ENCODE assay signal across 9 cellular contexts in genomic region chr14:100586520-100587247, GRCh38. TPM values are rescaled to one million over a fixed set of nuclear protein-coding genes. Genes with fewer than 3 reads are reported as not detected.
DNase-seq lines count a peak whose midpoint lies in the region; ATAC-seq and TF ChIP-seq lines count a peak whose summit lies in the region.
"Had no signal": no experiment of that assay in that cellular context is flagged by ENCODE, and none has a peak within 500 bp of the region (broad histone marks: within the 10 kb centered on the region; RNA-seq: fewer than 3 reads in every experiment).

No MANE protein-coding gene starts in this region.

- peaks cover 3% of the 10 kb centered on the region; the same call in 1 of the 2 replicates for H3F3A ChIP-seq in Loucy (ENCODE audit: low read depth)

- H3K9me3 ChIP-seq in Loucy (ENCODE audit: insufficient read depth, low read depth, low read length) = no peaks in the 10 kb centered on the region

- H3K36me3 ChIP-seq in Loucy (ENCODE audit: insufficient read depth, low read length) = no peaks in the 10 kb centered on the region

- H3K4me1 ChIP-seq in Loucy (ENCODE audit: insufficient read depth, low read length, poor library complexity, severe bottlenecking) = peaks cover 23% of the 10 kb centered on the region

- no peaks in the 10 kb centered on the region for H3K9me2 ChIP-seq in Loucy (replicated peaks; ENCODE audit: low read depth, low read length)

- intact Hi-C loops in Calu3 (cut with micrococcal nuclease; ENCODE audit: unreplicated experiment) = no loop called here
- intact Hi-C loops in head of caudate nucleus (cut with DNase I) = no loop called here

- H3K4me1 Mint-ChIP-seq in Calu3 (ENCODE audit: low read depth, unreplicated experiment) = no peaks in the 10 kb centered on the region
- peaks cover 7% of the 10 kb centered on the region for H3K4me1 Mint-ChIP-seq in activated T-cell treated with anti-CD3 and anti-CD28 coated beads, Interleukin-2, amount 50 U/mL, for 24 hours (ENCODE audit: low read depth)

- no peaks in the 10 kb centered on the region for H4K20me1 ChIP-seq in Loucy (ENCODE audit: insufficient read depth, low read length, poor library complexity, severe bottlenecking)

- H3K27me3 ChIP-seq in Loucy (ENCODE audit: insufficient read depth, low read length, poor library complexity, severe bottlenecking) = no peaks in the 10 kb centered on the region

- peak; percentile 52 for DNase-seq in Calu3
- DNase-seq in activated T-cell treated with anti-CD3 and anti-CD28 coated beads, Interleukin-2, amount 50 U/mL, for 24 hours = peak; percentile 47
- peak in 24 of 42 donors; percentile 7 to 80 (median 62) for DNase-seq in head of caudate nucleus
- DNase-seq in putamen (ENCODE audit: low spot score) = peak; percentile 29
- DNase-seq: naive B cell had no signal

- peaks cover 67% of the 10 kb centered on the region for H3K27me3 Mint-ChIP-seq in Calu3 (ENCODE audit: unreplicated experiment)
- H3K27me3 Mint-ChIP-seq in activated T-cell treated with anti-CD3 and anti-CD28 coated beads, Interleukin-2, amount 50 U/mL, for 24 hours = peaks cover 41% of the 10 kb centered on the region

- no peaks in the 10 kb centered on the region for H3K9me3 Mint-ChIP-seq in Calu3 (ENCODE audit: low read depth, unreplicated experiment)
- H3K9me3 Mint-ChIP-seq in activated T-cell treated with anti-CD3 and anti-CD28 coated beads, Interleukin-2, amount 50 U/mL, for 24 hours = no peaks in the 10 kb centered on the region
- H3K9me3 Mint-ChIP-seq: naive B cell had no signal

- H2AFZ ChIP-seq in Loucy (ENCODE audit: low read length) = peak overlapping the region; percentile 73

- no peaks in the 10 kb centered on the region for H3K36me3 Mint-ChIP-seq in Calu3 (ENCODE audit: insufficient read depth, unreplicated experiment)
- H3K36me3 Mint-ChIP-seq in activated T-cell treated with anti-CD3 and anti-CD28 coated beads, Interleukin-2, amount 50 U/mL, for 24 hours (ENCODE audit: low read depth) = no peaks in the 10 kb centered on the region
- H3K36me3 Mint-ChIP-seq: naive B cell had no signal

- H3K4me2 ChIP-seq in Loucy (ENCODE audit: low read depth, low read length, poor library complexity, severe bottlenecking) = peak overlapping the region; percentile 88

- ATAC-seq in GM19328 (IDR thresholded peaks at IDR 0.05; ENCODE audit: unreplicated experiment) = no peak
- no peak for ATAC-seq in GM21786 (IDR thresholded peaks at IDR 0.05; ENCODE audit: unreplicated experiment)
- ATAC-seq in HG03139 (IDR thresholded peaks at IDR 0.05; ENCODE audit: unreplicated experiment) = no peak

- no peak overlapping the region for H3K27ac Mint-ChIP-seq in Calu3 (ENCODE audit: unreplicated experiment)
- H3K27ac Mint-ChIP-seq in activated T-cell treated with anti-CD3 and anti-CD28 coated beads, Interleukin-2, amount 50 U/mL, for 24 hours = no peak overlapping the region
- H3K27ac Mint-ChIP-seq: naive B cell had no signal

- TF ChIP-seq CTCF in Calu3 (IDR thresholded peaks at IDR 0.05; ENCODE audit: unreplicated experiment) (no peak), Loucy (conservative IDR thresholded peaks at IDR 0.05; ENCODE audit: low read length) (no peak)

- CTCF ChIA-PET in Calu3 (lab: Charles Lee) = no interaction called here

- H3K4me3 Mint-ChIP-seq in Calu3 (ENCODE audit: low read depth, unreplicated experiment) = peak overlapping the region; percentile 50
- peak overlapping the region; percentile 71 for H3K4me3 Mint-ChIP-seq in activated T-cell treated with anti-CD3 and anti-CD28 coated beads, Interleukin-2, amount 50 U/mL, for 24 hours

- no TSS peak for BruUV-seq in Calu3 (replicated peaks; lab: Mats Ljungman, UMichigan)

- H3K9ac ChIP-seq in Loucy (ENCODE audit: low read depth, low read length, poor library complexity, severe bottlenecking) = peak overlapping the region; percentile 86

- no peaks in the 10 kb centered on the region for H3K79me2 ChIP-seq in Loucy (ENCODE audit: insufficient read depth, low read length)

- H3K4me3 ChIP-seq in Loucy (ENCODE audit: low read length, poor library complexity, severe bottlenecking) = peak overlapping the region; percentile 87

RNA-seq across cellular contexts. Expression of gene BEGAIN, which starts 0.5 kb away (rescaled TPM):
- 0.26 and 0.37 TPM in 2 replicates for total RNA-seq in Calu3 (2022)
